In the genomic region with DNA sequence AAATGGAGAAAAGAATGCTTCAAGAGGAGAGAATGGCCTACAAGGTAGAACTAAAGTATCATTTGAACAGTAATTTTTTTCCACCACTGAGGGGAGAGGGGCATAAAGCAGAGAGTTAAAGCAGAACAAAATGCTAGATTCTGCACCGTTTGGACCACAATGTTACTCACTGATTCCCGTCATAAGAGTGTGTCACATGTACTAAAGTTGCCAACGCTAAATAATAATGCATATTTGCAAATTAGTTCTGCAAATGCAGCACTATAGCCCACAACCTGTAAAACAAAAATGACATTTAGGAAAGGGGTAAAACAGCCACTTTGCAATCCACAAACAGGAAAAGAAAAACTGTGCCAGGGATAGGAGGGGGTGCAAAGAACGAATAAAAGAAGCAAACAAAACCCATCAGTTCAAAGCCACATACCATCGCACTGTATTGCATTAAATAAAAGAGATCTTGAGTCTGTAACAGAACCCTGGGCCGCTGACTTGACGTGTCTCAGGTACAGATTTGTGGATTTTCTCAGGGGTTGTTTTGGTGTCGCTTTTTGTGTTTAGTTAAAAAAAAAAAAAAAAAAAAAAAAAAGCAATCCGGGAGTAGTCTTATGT, we compare ENCODE assay signal across 8 cellular contexts. TPM values are rescaled to one million over a fixed set of nuclear protein-coding genes. Genes with fewer than 3 reads are reported as not detected.
A peak's percentile ranks its signal among the peaks of the same experiment; 100 is the strongest.
DNase-seq lines count a peak whose midpoint lies in the region; ATAC-seq, FAIRE-seq and TF ChIP-seq lines count a peak whose summit lies in the region.

No MANE protein-coding gene starts in this region.

- H3K4me3 Mint-ChIP-seq in activated naive CD4-positive, alpha-beta T cell treated with anti-CD3 and anti-CD28 coated beads for 36 hours, result peak overlapping the region; percentile 77
- peak overlapping the region; percentile 74 for H3K4me3 Mint-ChIP-seq in activated T-helper 17 cell treated with anti-CD3 and anti-CD28 coated beads, Interleukin-2, amount 50 U/mL, for 72 hours

- H3K4me1 ChIP-seq in keratinocyte (ENCODE audit: control insufficient read depth, extremely low read depth, insufficient read depth, low read length), result peaks cover 58% of the 10 kb centered on the region
- H3K4me1 ChIP-seq in thymus (ENCODE audit: control insufficient read depth, insufficient read depth, low read length), result peaks cover 3% of the 10 kb centered on the region

- no peaks in the 10 kb centered on the region for H4K20me1 ChIP-seq in keratinocyte (ENCODE audit: control insufficient read depth, extremely low read depth, insufficient read depth, low read length)

- H3K36me3 Mint-ChIP-seq in activated naive CD4-positive, alpha-beta T cell treated with anti-CD3 and anti-CD28 coated beads for 36 hours (ENCODE audit: low read depth), result no peaks in the 10 kb centered on the region
- peaks cover 0 to 22% of the 10 kb centered on the region in 2 donors for H3K36me3 Mint-ChIP-seq in activated naive CD4-positive, alpha-beta T cell treated with anti-CD3 and anti-CD28 coated beads, Interleukin-2, amount 50 U/mL, for 72 hours
- no peaks in the 10 kb centered on the region for H3K36me3 Mint-ChIP-seq in activated T-helper 17 cell treated with anti-CD3 and anti-CD28 coated beads, Interleukin-2, amount 50 U/mL, for 72 hours (ENCODE audit: low read depth)

- H3K9ac ChIP-seq in keratinocyte (ENCODE audit: control insufficient read depth, extremely low read depth, insufficient read depth, low read length), result peak overlapping the region; percentile 92

- no peaks in the 10 kb centered on the region for H3K9me3 ChIP-seq in keratinocyte (ENCODE audit: control insufficient read depth, low read depth, low read length)
- H3K9me3 ChIP-seq in thymus (ENCODE audit: control insufficient read depth), result no peaks in the 10 kb centered on the region

- peak overlapping the region; percentile 84 for H3K27ac ChIP-seq in keratinocyte (ENCODE audit: control insufficient read depth, insufficient read depth, low read length)
- no peak overlapping the region for H3K27ac ChIP-seq in thymus (ENCODE audit: low read depth)

- H3K4me1 Mint-ChIP-seq in activated naive CD4-positive, alpha-beta T cell treated with anti-CD3 and anti-CD28 coated beads for 36 hours (ENCODE audit: low read depth), result peaks cover 8% of the 10 kb centered on the region
- H3K4me1 Mint-ChIP-seq in activated T-helper 17 cell treated with anti-CD3 and anti-CD28 coated beads, Interleukin-2, amount 50 U/mL, for 72 hours, result peaks cover 7% of the 10 kb centered on the region

- TF ChIP-seq CTCF in keratinocyte (optimal IDR thresholded peaks at IDR 0.05 in 1 of 3, IDR thresholded peaks at IDR 0.05 in 1 of 3, conservative IDR thresholded peaks at IDR 0.05 in 1 of 3; ENCODE audit: extremely low read depth in 1 of 3, insufficient read depth in 2 of 3, low read length in 3 of 3), result no peak

- no peak overlapping the region for H3K27ac Mint-ChIP-seq in activated naive CD4-positive, alpha-beta T cell treated with anti-CD3 and anti-CD28 coated beads for 36 hours
- H3K27ac Mint-ChIP-seq in activated naive CD4-positive, alpha-beta T cell treated with anti-CD3 and anti-CD28 coated beads, Interleukin-2, amount 50 U/mL, for 72 hours, result no peak overlapping the region
- H3K27ac Mint-ChIP-seq in activated T-helper 17 cell treated with anti-CD3 and anti-CD28 coated beads, Interleukin-2, amount 50 U/mL, for 72 hours, result no peak overlapping the region

- 35% methylated on average over 9 of the region's 9 CpGs for WGBS in thymus

- H3K79me2 ChIP-seq in keratinocyte (ENCODE audit: control insufficient read depth, insufficient read depth, low read length), result no peaks in the 10 kb centered on the region

- H3K4me2 ChIP-seq in keratinocyte (ENCODE audit: control insufficient read depth, extremely low read depth, insufficient read depth, low read depth, low read length), result peak overlapping the region; percentile 62

- H3K9me3 Mint-ChIP-seq in activated naive CD4-positive, alpha-beta T cell treated with anti-CD3 and anti-CD28 coated beads for 36 hours, result no peaks in the 10 kb centered on the region
- no peaks in the 10 kb centered on the region for H3K9me3 Mint-ChIP-seq in activated naive CD4-positive, alpha-beta T cell treated with anti-CD3 and anti-CD28 coated beads, Interleukin-2, amount 50 U/mL, for 72 hours
- H3K9me3 Mint-ChIP-seq in activated T-helper 17 cell treated with anti-CD3 and anti-CD28 coated beads, Interleukin-2, amount 50 U/mL, for 72 hours, result no peaks in the 10 kb centered on the region

- peak overlapping the region; percentile 7 for H2AFZ ChIP-seq in keratinocyte (ENCODE audit: control insufficient read depth, low read length)

- no peak for ATAC-seq in activated naive CD4-positive, alpha-beta T cell treated with anti-CD3 and anti-CD28 coated beads, Interleukin-2, amount 50 U/mL, for 72 hours
- no peak for ATAC-seq in activated T-helper 17 cell treated with anti-CD3 and anti-CD28 coated beads, Interleukin-2, amount 50 U/mL, for 72 hours (replicated peaks)

- no peak for DNase-seq in activated naive CD4-positive, alpha-beta T cell treated with anti-CD3 and anti-CD28 coated beads for 36 hours
- DNase-seq in activated naive CD4-positive, alpha-beta T cell treated with anti-CD3 and anti-CD28 coated beads, Interleukin-2, amount 50 U/mL, for 72 hours (ENCODE audit: low spot score in 2 of 2), result no peak
- no peak for DNase-seq in keratinocyte (ENCODE audit: low read depth, low spot score)
- no peak for DNase-seq in frontal cortex (ENCODE audit: low spot score in 2 of 2)
- DNase-seq in SKM-1 treated with dmso at 0.1 percent for 144 hours (lab: John Stamatoyannopoulos, UW; ENCODE audit: unreplicated experiment), result no peak
- no peak for DNase-seq in hepatic stellate cell (ENCODE audit: low spot score)

- peak overlapping the region; percentile 61 to 87 (median 67) for H3K4me3 ChIP-seq in keratinocyte (ENCODE audit: control insufficient read depth in 2 of 3, extremely low read depth in 1 of 3, insufficient read depth in 2 of 3, low read depth in 1 of 3, low read length in 3 of 3)
- H3K4me3 ChIP-seq in thymus (ENCODE audit: low read length), result peak overlapping the region; percentile 67

- dilution Hi-C loops in keratinocyte (cut with MboI; ENCODE audit: extremely low pct_ligation_motif_present, low sequenced_read_pairs), result no loop called here

- intact Hi-C loops in activated naive CD4-positive, alpha-beta T cell treated with anti-CD3 and anti-CD28 coated beads for 36 hours (cut with micrococcal nuclease), result loop anchor here (1.0 to 10.0 kb wide), 5 partner anchors 7 to 1101 kb away; a partner anchor contains a TSS

- H3K27me3 ChIP-seq in keratinocyte (ENCODE audit: control insufficient read depth, extremely low read depth, insufficient read depth, low read length), result no peaks in the 10 kb centered on the region
- peaks cover 49% of the 10 kb centered on the region for H3K27me3 ChIP-seq in thymus (ENCODE audit: control insufficient read depth, insufficient read depth)

- H3K27me3 Mint-ChIP-seq in activated naive CD4-positive, alpha-beta T cell treated with anti-CD3 and anti-CD28 coated beads for 36 hours (ENCODE audit: low read depth), result peaks cover 48% of the 10 kb centered on the region
- peaks cover 21% of the 10 kb centered on the region for H3K27me3 Mint-ChIP-seq in activated T-helper 17 cell treated with anti-CD3 and anti-CD28 coated beads, Interleukin-2, amount 50 U/mL, for 72 hours

- FAIRE-seq in keratinocyte (lab: Jason Lieb, UNC) (peak; percentile 17), frontal cortex (lab: Jason Lieb, UNC) (no peak)

- H3K9me1 ChIP-seq in keratinocyte (ENCODE audit: control insufficient read depth, extremely low read depth, insufficient read depth, low read length), result no peaks in the 10 kb centered on the region

- H3K36me3 ChIP-seq in keratinocyte (ENCODE audit: control insufficient read depth in 2 of 2, extremely low read depth in 1 of 2, insufficient read depth in 2 of 2, low read length in 2 of 2) (no peaks in the 10 kb centered on the region), thymus (ENCODE audit: control insufficient read depth, insufficient read depth) (no peaks in the 10 kb centered on the region)

- CTCF ChIA-PET in activated naive CD4-positive, alpha-beta T cell treated with anti-CD3 and anti-CD28 coated beads for 36 hours (lab: Charles Lee), result no interaction called here

RNA-seq across cellular contexts. Expression of a gene that starts 7.7 kb away (rescaled TPM):
- not detected for total RNA-seq in activated naive CD4-positive, alpha-beta T cell treated with anti-CD3 and anti-CD28 coated beads for 36 hours
- not detected for total RNA-seq in activated naive CD4-positive, alpha-beta T cell treated with anti-CD3 and anti-CD28 coated beads, Interleukin-2, amount 50 U/mL, for 72 hours
- total RNA-seq in activated T-helper 17 cell treated with anti-CD3 and anti-CD28 coated beads, Interleukin-2, amount 50 U/mL, for 72 hours, result under 1 TPM in 1 of 2 donors, not detected in 1; 0.15 TPM
- 3.6 to 23.1 TPM (median 8.9 TPM) in 3 replicates for polyA plus RNA-seq in keratinocyte
- 12.3 TPM for polyA plus RNA-seq in keratinocyte (2011; ENCODE audit: low read depth)
- 7.3 and 10.7 TPM in 2 replicates for polyA plus RNA-seq in keratinocyte (2011; cell fraction: cytosol; rRNA removed)
- 25.9 and 27.8 TPM in 2 replicates for polyA plus RNA-seq in keratinocyte (2011; cell fraction: nucleus; rRNA removed)
- 9.5 and 16.1 TPM in 2 replicates for polyA plus RNA-seq in keratinocyte (2012; ENCODE audit: low replicate concordance)
- polyA minus RNA-seq in keratinocyte, result 18.4 to 56.7 TPM (median 39.1 TPM) in 3 replicates
- polyA minus RNA-seq in keratinocyte (2011; cell fraction: cytosol; rRNA and poly(A)+ RNA removed), result 9.4 TPM
- 19.2 and 58.1 TPM in 2 replicates for polyA minus RNA-seq in keratinocyte (2011; cell fraction: nucleus; rRNA and poly(A)+ RNA removed)
- polyA plus RNA-seq in thymus, result 12.4 TPM
- 104 TPM for total RNA-seq in frontal cortex

Comparison
In these comparisons a context has a peak if more than half of its experiments do, and no peak if none do; other contexts are left out.
1. RNA of a gene that starts 7.7 kb away (total RNA-seq): 104 TPM in frontal cortex (single experiment); not detected in activated naive CD4-positive, alpha-beta T cell treated with anti-CD3 and anti-CD28 coated beads, Interleukin-2, amount 50 U/mL, for 72 hours, 0.15 TPM in activated T-helper 17 cell treated with anti-CD3 and anti-CD28 coated beads, Interleukin-2, amount 50 U/mL, for 72 hours and not detected in activated naive CD4-positive, alpha-beta T cell treated with anti-CD3 and anti-CD28 coated beads for 36 hours; every median in the first group is over 10 times any median in the second.